Comparison of ENCODE assay signal across 1 cellular context in the genomic region with DNA sequence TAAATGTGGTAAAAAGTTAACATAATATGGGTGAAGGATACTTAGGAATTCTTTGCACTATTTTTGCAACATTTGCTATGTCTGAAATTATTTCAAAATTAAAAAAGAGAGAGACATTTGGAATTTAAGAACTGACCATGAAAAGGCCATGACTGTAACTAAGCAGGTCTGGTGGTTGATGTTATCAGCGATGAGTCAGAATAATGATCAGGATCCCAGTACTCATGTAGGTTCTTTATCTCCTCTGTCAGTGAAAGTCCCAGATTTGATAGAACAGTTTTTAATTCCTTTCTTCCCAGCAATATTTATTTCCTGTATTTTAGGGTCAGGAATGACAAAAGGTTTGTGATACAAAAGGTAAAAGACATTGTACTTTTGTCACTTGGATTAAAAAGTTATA.
TF ChIP-seq lines count a peak whose summit lies in the region.

No MANE protein-coding gene starts in this region.

TF ChIP-seq in GM23338, 12 proteins besides CTCF, POLR2A, EP300 and RAD21 (continued from another document):
- TF ChIP-seq, protein P1, sequence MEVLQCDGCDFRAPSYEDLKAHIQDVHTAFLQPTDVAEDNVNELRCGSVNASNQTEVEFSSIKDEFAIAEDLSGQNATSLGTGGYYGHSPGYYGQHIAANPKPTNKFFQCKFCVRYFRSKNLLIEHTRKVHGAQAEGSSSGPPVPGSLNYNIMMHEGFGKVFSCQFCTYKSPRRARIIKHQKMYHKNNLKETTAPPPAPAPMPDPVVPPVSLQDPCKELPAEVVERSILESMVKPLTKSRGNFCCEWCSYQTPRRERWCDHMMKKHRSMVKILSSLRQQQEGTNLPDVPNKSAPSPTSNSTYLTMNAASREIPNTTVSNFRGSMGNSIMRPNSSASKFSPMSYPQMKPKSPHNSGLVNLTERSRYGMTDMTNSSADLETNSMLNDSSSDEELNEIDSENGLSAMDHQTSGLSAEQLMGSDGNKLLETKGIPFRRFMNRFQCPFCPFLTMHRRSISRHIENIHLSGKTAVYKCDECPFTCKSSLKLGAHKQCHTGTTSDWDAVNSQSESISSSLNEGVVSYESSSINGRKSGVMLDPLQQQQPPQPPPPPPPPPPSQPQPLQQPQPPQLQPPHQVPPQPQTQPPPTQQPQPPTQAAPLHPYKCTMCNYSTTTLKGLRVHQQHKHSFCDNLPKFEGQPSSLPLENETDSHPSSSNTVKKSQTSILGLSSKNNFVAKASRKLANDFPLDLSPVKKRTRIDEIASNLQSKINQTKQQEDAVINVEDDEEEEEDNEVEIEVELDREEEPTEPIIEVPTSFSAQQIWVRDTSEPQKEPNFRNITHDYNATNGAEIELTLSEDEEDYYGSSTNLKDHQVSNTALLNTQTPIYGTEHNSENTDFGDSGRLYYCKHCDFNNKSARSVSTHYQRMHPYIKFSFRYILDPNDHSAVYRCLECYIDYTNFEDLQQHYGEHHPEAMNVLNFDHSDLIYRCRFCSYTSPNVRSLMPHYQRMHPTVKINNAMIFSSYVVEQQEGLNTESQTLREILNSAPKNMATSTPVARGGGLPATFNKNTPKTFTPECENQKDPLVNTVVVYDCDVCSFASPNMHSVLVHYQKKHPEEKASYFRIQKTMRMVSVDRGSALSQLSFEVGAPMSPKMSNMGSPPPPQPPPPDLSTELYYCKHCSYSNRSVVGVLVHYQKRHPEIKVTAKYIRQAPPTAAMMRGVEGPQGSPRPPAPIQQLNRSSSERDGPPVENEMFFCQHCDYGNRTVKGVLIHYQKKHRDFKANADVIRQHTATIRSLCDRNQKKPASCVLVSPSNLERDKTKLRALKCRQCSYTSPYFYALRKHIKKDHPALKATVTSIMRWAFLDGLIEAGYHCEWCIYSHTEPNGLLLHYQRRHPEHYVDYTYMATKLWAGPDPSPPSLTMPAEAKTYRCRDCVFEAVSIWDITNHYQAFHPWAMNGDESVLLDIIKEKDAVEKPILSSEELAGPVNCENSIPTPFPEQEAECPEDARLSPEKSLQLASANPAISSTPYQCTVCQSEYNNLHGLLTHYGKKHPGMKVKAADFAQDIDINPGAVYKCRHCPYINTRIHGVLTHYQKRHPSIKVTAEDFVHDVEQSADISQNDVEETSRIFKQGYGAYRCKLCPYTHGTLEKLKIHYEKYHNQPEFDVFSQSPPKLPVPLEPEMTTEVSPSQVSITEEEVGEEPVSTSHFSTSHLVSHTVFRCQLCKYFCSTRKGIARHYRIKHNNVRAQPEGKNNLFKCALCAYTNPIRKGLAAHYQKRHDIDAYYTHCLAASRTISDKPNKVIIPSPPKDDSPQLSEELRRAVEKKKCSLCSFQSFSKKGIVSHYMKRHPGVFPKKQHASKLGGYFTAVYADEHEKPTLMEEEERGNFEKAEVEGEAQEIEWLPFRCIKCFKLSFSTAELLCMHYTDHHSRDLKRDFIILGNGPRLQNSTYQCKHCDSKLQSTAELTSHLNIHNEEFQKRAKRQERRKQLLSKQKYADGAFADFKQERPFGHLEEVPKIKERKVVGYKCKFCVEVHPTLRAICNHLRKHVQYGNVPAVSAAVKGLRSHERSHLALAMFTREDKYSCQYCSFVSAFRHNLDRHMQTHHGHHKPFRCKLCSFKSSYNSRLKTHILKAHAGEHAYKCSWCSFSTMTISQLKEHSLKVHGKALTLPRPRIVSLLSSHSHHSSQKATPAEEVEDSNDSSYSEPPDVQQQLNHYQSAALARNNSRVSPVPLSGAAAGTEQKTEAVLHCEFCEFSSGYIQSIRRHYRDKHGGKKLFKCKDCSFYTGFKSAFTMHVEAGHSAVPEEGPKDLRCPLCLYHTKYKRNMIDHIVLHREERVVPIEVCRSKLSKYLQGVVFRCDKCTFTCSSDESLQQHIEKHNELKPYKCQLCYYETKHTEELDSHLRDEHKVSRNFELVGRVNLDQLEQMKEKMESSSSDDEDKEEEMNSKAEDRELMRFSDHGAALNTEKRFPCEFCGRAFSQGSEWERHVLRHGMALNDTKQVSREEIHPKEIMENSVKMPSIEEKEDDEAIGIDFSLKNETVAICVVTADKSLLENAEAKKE (CRISPR knock-in tag; IDR thresholded peaks at IDR 0.05): no peak
- TF ChIP-seq ZNF331 (CRISPR knock-in tag; IDR thresholded peaks at IDR 0.05; ENCODE audit: low read depth) (no peak), NANOG (IDR thresholded peaks at IDR 0.05; ENCODE audit: borderline replicate concordance) (no peak), JUNB (IDR thresholded peaks at IDR 0.05; ENCODE audit: unreplicated experiment) (no peak), ZNF114 (CRISPR knock-in tag; IDR thresholded peaks at IDR 0.05) (no peak)
